Comparison of ENCODE assay signal across 12 cellular contexts in genomic region chrX:51395474-51395806, GRCh38.
DNase-seq lines count a peak whose midpoint lies in the region; ATAC-seq and TF ChIP-seq lines count a peak whose summit lies in the region.
"Had no signal": no experiment of that assay in that cellular context is flagged by ENCODE, and none has a peak within 500 bp of the region (broad histone marks: within the 10 kb centered on the region; RNA-seq: fewer than 3 reads in every experiment).

No MANE protein-coding gene starts in this region.

- H3K9me3 ChIP-seq in lower lobe of right lung (no peaks in the 10 kb centered on the region), tibial nerve (no peaks in the 10 kb centered on the region), mucosa of descending colon (no peaks in the 10 kb centered on the region)
- H3K9me3 ChIP-seq: colonic mucosa had no signal

- no peak overlapping the region for H3K27ac Mint-ChIP-seq in activated naive CD4-positive, alpha-beta T cell treated with anti-CD3 and anti-CD28 coated beads, Interleukin-2, amount 10 ng/mL, durations not matched to agents 7 days and 5 days
- peak overlapping the region; percentile 41 for H3K27ac Mint-ChIP-seq in activated naive CD8-positive, alpha-beta T cell

- no peak overlapping the region for H3K27ac ChIP-seq in lower lobe of right lung
- peak overlapping the region in 1 of 4 donors; percentile 63 for H3K27ac ChIP-seq in tibial nerve
- H3K27ac ChIP-seq: BLaER1 treated with 17β-estradiol and CSF1 and Interleukin-3, amounts not matched to agents 10 nM and 100 nM; colonic mucosa had no signal

- H3K4me3 Mint-ChIP-seq in activated naive CD4-positive, alpha-beta T cell treated with anti-CD3 and anti-CD28 coated beads, Interleukin-2, amount 10 ng/mL, durations not matched to agents 7 days and 5 days: peak overlapping the region; percentile 88
- peak overlapping the region; percentile 94 for H3K4me3 Mint-ChIP-seq in activated naive CD8-positive, alpha-beta T cell

- intact Hi-C loops in lower lobe of right lung (cut with DNase I) (no loop called here), mucosa of descending colon (cut with DNase I, micrococcal nuclease) (no loop called here)

- TF ChIP-seq POLR2A in tibial nerve (IDR thresholded peaks at IDR 0.05): no peak

- peak overlapping the region; percentile 43 for H3K4me3 ChIP-seq in lower lobe of right lung
- peak overlapping the region; percentile 34 to 57 (median 37) for H3K4me3 ChIP-seq in tibial nerve
- H3K4me3 ChIP-seq in mucosa of descending colon: no peak overlapping the region
- H3K4me3 ChIP-seq: BLaER1 treated with 17β-estradiol and CSF1 and Interleukin-3, amounts not matched to agents 10 nM and 100 nM had no signal

- H3K4me1 ChIP-seq in lower lobe of right lung (no peaks in the 10 kb centered on the region), tibial nerve (no peaks in the 10 kb centered on the region), mucosa of descending colon (ENCODE audit: low read depth) (no peaks in the 10 kb centered on the region)
- H3K4me1 ChIP-seq: BLaER1 treated with 17β-estradiol and CSF1 and Interleukin-3, amounts not matched to agents 10 nM and 100 nM; colonic mucosa had no signal

- H3K36me3 Mint-ChIP-seq in activated naive CD4-positive, alpha-beta T cell treated with anti-CD3 and anti-CD28 coated beads, Interleukin-2, amount 10 ng/mL, durations not matched to agents 7 days and 5 days: no peaks in the 10 kb centered on the region
- peaks cover 23% of the 10 kb centered on the region for H3K36me3 Mint-ChIP-seq in activated naive CD8-positive, alpha-beta T cell

- WGBS in tibial nerve, 2 donors: 17 to 46% methylated on average over 4 of the region's 4 CpGs

- no peaks in the 10 kb centered on the region for H3K27me3 ChIP-seq in lower lobe of right lung (ENCODE audit: low read depth)
- peaks cover 0 to 9% of the 10 kb centered on the region in 2 donors for H3K27me3 ChIP-seq in tibial nerve
- H3K27me3 ChIP-seq: colonic mucosa had no signal

- TF ChIP-seq CTCF in lower lobe of right lung (IDR thresholded peaks at IDR 0.05): no peak
- TF ChIP-seq CTCF in tibial nerve (IDR thresholded peaks at IDR 0.05): peak in 1 of 5 experiments; percentile 6
- no peak for TF ChIP-seq CTCF in mucosa of descending colon (IDR thresholded peaks at IDR 0.05)

- H3K27me3 Mint-ChIP-seq in activated naive CD4-positive, alpha-beta T cell treated with anti-CD3 and anti-CD28 coated beads, Interleukin-2, amount 10 ng/mL, durations not matched to agents 7 days and 5 days: no peaks in the 10 kb centered on the region
- no peaks in the 10 kb centered on the region for H3K27me3 Mint-ChIP-seq in activated naive CD8-positive, alpha-beta T cell

- H3K9me3 Mint-ChIP-seq in activated naive CD4-positive, alpha-beta T cell treated with anti-CD3 and anti-CD28 coated beads, Interleukin-2, amount 10 ng/mL, durations not matched to agents 7 days and 5 days: peaks cover 3% of the 10 kb centered on the region
- H3K9me3 Mint-ChIP-seq in activated naive CD8-positive, alpha-beta T cell (ENCODE audit: low read depth): peaks cover 9% of the 10 kb centered on the region

- ATAC-seq in lower lobe of right lung (peak; percentile 30 to 49), HG03469 (IDR thresholded peaks at IDR 0.05; ENCODE audit: unreplicated experiment) (no peak), mucosa of descending colon (no peak)

- peaks cover 22% of the 10 kb centered on the region for H3K4me1 Mint-ChIP-seq in activated naive CD4-positive, alpha-beta T cell treated with anti-CD3 and anti-CD28 coated beads, Interleukin-2, amount 10 ng/mL, durations not matched to agents 7 days and 5 days
- peaks cover 59% of the 10 kb centered on the region for H3K4me1 Mint-ChIP-seq in activated naive CD8-positive, alpha-beta T cell (ENCODE audit: low read depth)

- H3K36me3 ChIP-seq in lower lobe of right lung (no peaks in the 10 kb centered on the region), tibial nerve (no peaks in the 10 kb centered on the region), mucosa of descending colon (ENCODE audit: low read depth) (no peaks in the 10 kb centered on the region)
- H3K36me3 ChIP-seq: BLaER1 treated with 17β-estradiol and CSF1 and Interleukin-3, amounts not matched to agents 10 nM and 100 nM; colonic mucosa had no signal

- TF ChIP-seq EP300 in tibial nerve (IDR thresholded peaks at IDR 0.05): no peak

- DNase-seq in activated naive CD4-positive, alpha-beta T cell treated with anti-CD3 and anti-CD28 coated beads, Interleukin-2, amount 10 ng/mL, durations not matched to agents 7 days and 5 days: no peak
- DNase-seq in activated naive CD4-positive, alpha-beta T cell treated with anti-CD3 and anti-CD28 coated beads, Interleukin-2, amount 50 U/mL, for 16 hours: no peak
- DNase-seq in lower lobe of right lung (no peak), tibial nerve (ENCODE audit: low spot score in 2 of 2) (no peak), mucosa of descending colon (no peak), foreskin melanocyte (no peak)
- DNase-seq: colonic mucosa; HCEC 1CT; NK-92 treated with Interleukin-12 subunit alpha and Interleukin-12 subunit beta, amount 100 ng/mL, for 24 hours had no signal

- CTCF ChIA-PET in activated naive CD4-positive, alpha-beta T cell treated with anti-CD3 and anti-CD28 coated beads, Interleukin-2, amount 10 ng/mL, durations not matched to agents 7 days and 5 days (lab: Charles Lee): no interaction called here

Comparison
In these comparisons a context has a peak if more than half of its experiments do, and no peak if none do; other contexts are left out.
1. ATAC-seq: peak in lower lobe of right lung (2 of 2); none in HG03469 (single experiment) and mucosa of descending colon (single experiment).